ENCODE assay signal across 8 cellular contexts in the genomic region with DNA sequence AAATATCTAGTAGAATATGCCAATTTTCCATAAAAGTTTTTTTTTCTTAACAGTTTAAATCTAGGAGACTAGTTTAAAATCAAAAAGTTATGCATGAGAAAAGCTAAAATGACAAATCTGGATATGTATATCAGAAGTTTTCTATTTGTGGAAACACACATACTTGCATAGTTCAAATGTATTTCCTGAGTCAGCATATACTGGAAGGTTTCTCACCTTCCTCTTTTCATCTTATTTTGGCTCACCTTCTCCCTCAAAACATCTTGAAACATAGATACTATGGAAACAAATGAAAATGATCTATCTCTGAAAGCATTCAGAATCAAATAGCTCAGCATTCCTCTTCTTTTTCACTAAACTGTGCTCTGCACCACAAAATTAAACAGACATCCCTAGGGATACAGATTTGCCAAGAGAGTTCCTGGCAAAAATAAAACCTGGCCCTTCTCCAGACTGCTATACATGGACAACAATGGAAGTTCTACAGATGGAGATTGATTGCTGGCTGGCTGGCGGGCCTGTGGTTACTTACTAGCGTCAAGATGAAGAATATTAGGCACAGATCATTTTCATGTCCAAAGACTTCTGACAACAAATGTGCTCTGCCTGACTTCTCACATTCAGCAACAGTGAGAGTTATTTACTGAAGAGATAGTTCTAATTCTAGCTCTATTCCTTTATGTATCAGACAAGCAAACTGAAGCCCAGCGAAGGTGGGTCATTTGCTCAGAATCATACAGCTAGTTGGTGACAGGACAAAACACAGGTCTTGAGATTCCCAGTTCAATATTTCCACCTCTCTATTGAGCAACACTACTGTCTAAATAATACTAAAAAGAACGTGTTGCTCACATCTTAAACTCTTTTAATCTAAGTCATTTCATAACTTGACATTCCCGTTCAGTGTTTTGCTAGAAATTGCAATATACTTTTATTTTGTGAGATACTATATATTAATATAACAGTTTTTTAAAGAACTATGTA. TPM values are rescaled to one million over a fixed set of nuclear protein-coding genes. Genes with fewer than 3 reads are reported as not detected.
DNase-seq lines count a peak whose midpoint lies in the region; ATAC-seq and TF ChIP-seq lines count a peak whose summit lies in the region.

No MANE protein-coding gene starts in this region.

- peaks cover 14% of the 10 kb centered on the region for H3F3A ChIP-seq in SK-N-SH (replicated peaks; ENCODE audit: insufficient read depth)

- no peaks in the 10 kb centered on the region for H3K9me3 ChIP-seq in SK-N-SH
- H3K9me3 ChIP-seq in heart right ventricle: no peaks in the 10 kb centered on the region
- H3K9me3 ChIP-seq in Karpas-422 (ENCODE audit: low read length): no peaks in the 10 kb centered on the region

- peak overlapping the region in 2 of 3 donors; percentile 6 to 75 for H3K27ac Mint-ChIP-seq in IgD-negative memory B cell

- TF ChIP-seq RAD21 in SK-N-SH (IDR thresholded peaks at IDR 0.05; ENCODE audit: low read length): peak; percentile 16; the same call in 1 of the 2 replicates

- POLR2A ChIA-PET in SK-N-SH (lab: Yijun Ruan, JAX): interaction anchor here (1.4 kb wide), 1 partner anchor 26 kb away, joined by 3 read pairs; no protein-coding TSS in a partner anchor

- peaks cover 3% of the 10 kb centered on the region for H3K36me3 Mint-ChIP-seq in IgD-negative memory B cell

- intact Hi-C loops in heart right ventricle (cut with DNase I): loop anchor here in 1 of 10 donors (1.0 kb wide), 1 partner anchor 24 kb away; no protein-coding TSS in a partner anchor

- 13% methylated on average over 5 of the region's 5 CpGs for WGBS in SK-N-SH (ENCODE audit: low lambda C conversion rate)
- WGBS in heart right ventricle, 2 donors: 33 to 40% methylated on average over 5 of the region's 5 CpGs

- H2AFZ ChIP-seq in SK-N-SH (ENCODE audit: low read depth): no peak overlapping the region
- no peak overlapping the region for H2AFZ ChIP-seq in Karpas-422 (ENCODE audit: low read length)

- H3K9me2 ChIP-seq in SK-N-SH (no peaks in the 10 kb centered on the region), Karpas-422 (replicated peaks; ENCODE audit: insufficient read depth, low read length) (no peaks in the 10 kb centered on the region)

- H3K27ac ChIP-seq in SK-N-SH (ENCODE audit: low read depth in 2 of 2, low read length in 1 of 2) (peak overlapping the region; percentile 65 to 85), heart right ventricle (peak overlapping the region in 8 of 10 donors; percentile 1 to 63 (median 48)), Karpas-422 (ENCODE audit: low read length) (no peak overlapping the region)

- H3K9ac ChIP-seq in SK-N-SH (no peak overlapping the region; the same call in 1 of the 2 replicates), Karpas-422 (ENCODE audit: low read length) (no peak overlapping the region)

- H3K4me2 ChIP-seq in SK-N-SH (peak overlapping the region; percentile 63), Karpas-422 (ENCODE audit: low read depth, low read length, poor library complexity, severe bottlenecking) (no peak overlapping the region)

- TF ChIP-seq CTCF in SK-N-SH (IDR thresholded peaks at IDR 0.05): no peak
- peak in 2 of 9 donors; percentile 10 to 33 for TF ChIP-seq CTCF in heart right ventricle (IDR thresholded peaks at IDR 0.05)

- H3K27me3 Mint-ChIP-seq in IgD-negative memory B cell: no peaks in the 10 kb centered on the region

- H3K27me3 ChIP-seq in SK-N-SH (ENCODE audit: insufficient read depth) (no peaks in the 10 kb centered on the region), heart right ventricle (no peaks in the 10 kb centered on the region), Karpas-422 (ENCODE audit: low read length) (no peaks in the 10 kb centered on the region)

- CTCF ChIA-PET in SK-N-SH (lab: Yijun Ruan, JAX): interaction anchor here (1.1 to 3.5 kb wide), 7 partner anchors 9 to 76 kb away, joined by 3 to 21 read pairs (median 4); a partner anchor contains a TSS

- H3K79me2 ChIP-seq in SK-N-SH (ENCODE audit: insufficient read depth) (peaks cover 4% of the 10 kb centered on the region; the same call in 1 of the 2 replicates), Karpas-422 (ENCODE audit: low read length) (no peaks in the 10 kb centered on the region)

- DNase-seq in SK-N-SH: peak; percentile 46
- peak; percentile 40 to 75 for DNase-seq in heart right ventricle
- DNase-seq in superior temporal gyrus (ENCODE audit: extremely low spot score): peak; percentile 89
- DNase-seq in Karpas-422: no peak
- no peak for DNase-seq in NOMO-1 treated with DMSO at 0.1 percent for 48 hours (lab: John Stamatoyannopoulos, UW; ENCODE audit: unreplicated experiment)
- DNase-seq in UCSD-AML1 (lab: John Stamatoyannopoulos, UW; ENCODE audit: unreplicated experiment): no peak

- no peaks in the 10 kb centered on the region for H3K9me3 Mint-ChIP-seq in IgD-negative memory B cell

- peaks cover 18 to 31% of the 10 kb centered on the region in 2 experiments; a peak in 3 of 4 replicates for H3K4me1 ChIP-seq in SK-N-SH (ENCODE audit: control insufficient read depth in 1 of 2, insufficient read depth in 2 of 2, low read depth in 1 of 2, low read length in 1 of 2)
- H3K4me1 ChIP-seq in heart right ventricle: peaks cover 0 to 37% (median 23%) of the 10 kb centered on the region in 9 donors
- H3K4me1 ChIP-seq in Karpas-422 (ENCODE audit: low read length): 0 out of 2 replicates have a peak, but pooled peaks cover 3% of the 10 kb centered on the region

- peak overlapping the region in 2 of 4 donors; percentile 32 to 60 for H3K4me3 Mint-ChIP-seq in IgD-negative memory B cell

- TF ChIP-seq EP300 in SK-N-SH (IDR thresholded peaks at IDR 0.05; ENCODE audit: borderline replicate concordance in 1 of 2, low read depth in 1 of 2, low read length in 1 of 2): peak; percentile 90 to 97

- peaks cover 58 to 70% (median 68%) of the 10 kb centered on the region in 3 donors for H3K4me1 Mint-ChIP-seq in IgD-negative memory B cell

- no peaks in the 10 kb centered on the region for H3K36me3 ChIP-seq in SK-N-SH (replicated peaks in 1 of 2; ENCODE audit: control insufficient read depth in 1 of 2, insufficient read depth in 2 of 2, low read length in 1 of 2)
- H3K36me3 ChIP-seq in heart right ventricle: no peaks in the 10 kb centered on the region
- no peaks in the 10 kb centered on the region for H3K36me3 ChIP-seq in Karpas-422 (ENCODE audit: insufficient read depth, low read length)

- H4K20me1 ChIP-seq in SK-N-SH (ENCODE audit: insufficient read depth): no peaks in the 10 kb centered on the region
- H4K20me1 ChIP-seq in Karpas-422 (ENCODE audit: insufficient read depth, low read depth, low read length): no peaks in the 10 kb centered on the region

- H3K4me3 ChIP-seq in SK-N-SH (ENCODE audit: low read depth in 2 of 2, low read length in 1 of 2): no peak overlapping the region
- peak overlapping the region in 4 of 10 donors; percentile 0 to 20 (median 4) for H3K4me3 ChIP-seq in heart right ventricle
- no peak overlapping the region for H3K4me3 ChIP-seq in Karpas-422 (ENCODE audit: low read length)

- ATAC-seq in heart right ventricle: peak; percentile 57 to 92 (median 84)
- ATAC-seq in HG03139 (IDR thresholded peaks at IDR 0.05; ENCODE audit: unreplicated experiment): no peak

TF ChIP-seq in SK-N-SH, 30 proteins besides CTCF, POLR2A, EP300 and RAD21 (continues in another document):
- TF ChIP-seq TEAD4 (IDR thresholded peaks at IDR 0.05; ENCODE audit: borderline replicate concordance, insufficient read depth): peak; percentile 96
- TF ChIP-seq NFIC (IDR thresholded peaks at IDR 0.05; ENCODE audit: borderline replicate concordance): peak; percentile 98
- peak; percentile 72 for TF ChIP-seq RCOR1 (IDR thresholded peaks at IDR 0.05; ENCODE audit: low read length)
- TF ChIP-seq, protein P1, sequence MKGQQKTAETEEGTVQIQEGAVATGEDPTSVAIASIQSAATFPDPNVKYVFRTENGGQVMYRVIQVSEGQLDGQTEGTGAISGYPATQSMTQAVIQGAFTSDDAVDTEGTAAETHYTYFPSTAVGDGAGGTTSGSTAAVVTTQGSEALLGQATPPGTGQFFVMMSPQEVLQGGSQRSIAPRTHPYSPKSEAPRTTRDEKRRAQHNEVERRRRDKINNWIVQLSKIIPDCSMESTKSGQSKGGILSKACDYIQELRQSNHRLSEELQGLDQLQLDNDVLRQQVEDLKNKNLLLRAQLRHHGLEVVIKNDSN (IDR thresholded peaks at IDR 0.05; ENCODE audit: borderline replicate concordance, low read depth): 0 out of 2 replicates have a peak, but pooled peaks have one; percentile 19
- peak; percentile 86 for TF ChIP-seq MEF2A (IDR thresholded peaks at IDR 0.05; ENCODE audit: borderline replicate concordance, low read depth)
- TF ChIP-seq, protein P2, sequence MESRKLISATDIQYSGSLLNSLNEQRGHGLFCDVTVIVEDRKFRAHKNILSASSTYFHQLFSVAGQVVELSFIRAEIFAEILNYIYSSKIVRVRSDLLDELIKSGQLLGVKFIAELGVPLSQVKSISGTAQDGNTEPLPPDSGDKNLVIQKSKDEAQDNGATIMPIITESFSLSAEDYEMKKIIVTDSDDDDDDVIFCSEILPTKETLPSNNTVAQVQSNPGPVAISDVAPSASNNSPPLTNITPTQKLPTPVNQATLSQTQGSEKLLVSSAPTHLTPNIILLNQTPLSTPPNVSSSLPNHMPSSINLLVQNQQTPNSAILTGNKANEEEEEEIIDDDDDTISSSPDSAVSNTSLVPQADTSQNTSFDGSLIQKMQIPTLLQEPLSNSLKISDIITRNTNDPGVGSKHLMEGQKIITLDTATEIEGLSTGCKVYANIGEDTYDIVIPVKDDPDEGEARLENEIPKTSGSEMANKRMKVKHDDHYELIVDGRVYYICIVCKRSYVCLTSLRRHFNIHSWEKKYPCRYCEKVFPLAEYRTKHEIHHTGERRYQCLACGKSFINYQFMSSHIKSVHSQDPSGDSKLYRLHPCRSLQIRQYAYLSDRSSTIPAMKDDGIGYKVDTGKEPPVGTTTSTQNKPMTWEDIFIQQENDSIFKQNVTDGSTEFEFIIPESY (IDR thresholded peaks at IDR 0.05; ENCODE audit: borderline replicate concordance, low read depth): peak; percentile 89; the same call in 1 of the 2 replicates
- peak; percentile 90 for TF ChIP-seq FOXM1 (IDR thresholded peaks at IDR 0.05; ENCODE audit: low read depth)
- TF ChIP-seq FOSL2 (IDR thresholded peaks at IDR 0.05; ENCODE audit: borderline replicate concordance, low read depth): peak; percentile 39; the same call in 1 of the 2 replicates
- no peak for TF ChIP-seq SMC3 (IDR thresholded peaks at IDR 0.05; ENCODE audit: low read depth, low read length)
- peak; percentile 98 for TF ChIP-seq SIN3A (IDR thresholded peaks at IDR 0.05; ENCODE audit: borderline replicate concordance, low read depth, low read length)
- no peak for TF ChIP-seq ELF1 (IDR thresholded peaks at IDR 0.05)

RNA-seq across cellular contexts. Expression of a gene that starts 26.6 kb away (rescaled TPM):
- polyA plus RNA-seq in IgD-negative memory B cell (29.2 TPM), SK-N-SH (2012; rRNA removed) (3.4 and 4.0 TPM in 2 replicates), heart right ventricle (1 to 10 TPM; 3.4 to 4.5 TPM)
- 6.1 and 7.8 TPM in 2 replicates for polyA plus RNA-seq in SK-N-SH (2012; cell fraction: cytosol; rRNA removed)
- 1.0 and 1.9 TPM in 2 replicates for polyA plus RNA-seq in SK-N-SH (2012; cell fraction: nucleus; rRNA removed)
- total RNA-seq in heart right ventricle: 1 to 10 TPM; 4.5 to 8.5 (median 6.4) TPM
- total RNA-seq in Karpas-422 (2014; rRNA removed; shearing (Covaris generic); ENCODE audit: low replicate concordance): 0.61 and 1.7 TPM in 2 replicates

Comparison
In these comparisons a context has a peak if more than half of its experiments do, and no peak if none do; other contexts are left out.
1. DNase-seq: peak in SK-N-SH (single experiment), heart right ventricle (2 of 2) and superior temporal gyrus (single experiment); none in Karpas-422 (single experiment), NOMO-1 treated with DMSO at 0.1 percent for 48 hours (single experiment) and UCSD-AML1 (single experiment).